ENCODE assay signal across 7 cellular contexts in the genomic region with DNA sequence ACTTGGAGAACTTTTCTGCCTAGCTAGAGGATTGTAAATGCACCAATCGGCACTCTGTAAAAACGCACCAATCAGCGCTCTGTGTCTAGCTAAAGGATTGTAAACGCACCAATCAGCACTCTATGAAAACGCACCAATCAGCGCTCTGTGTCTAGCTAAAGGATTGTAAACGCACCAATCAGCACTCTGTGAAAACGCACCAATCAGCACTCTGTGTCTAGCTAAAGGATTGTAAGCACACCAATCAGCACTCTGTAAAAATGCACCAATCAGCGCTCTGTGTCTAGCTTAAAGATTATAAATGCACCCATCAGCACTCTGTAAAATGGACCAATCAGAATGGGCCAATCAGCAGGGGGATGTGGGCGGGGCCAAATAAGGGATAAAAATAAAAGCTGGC. TPM values are rescaled to one million over a fixed set of nuclear protein-coding genes. Genes with fewer than 3 reads are reported as not detected.
A peak's percentile ranks its signal among the peaks of the same experiment; 100 is the strongest.
DNase-seq lines count a peak whose midpoint lies in the region; ATAC-seq, FAIRE-seq and TF ChIP-seq lines count a peak whose summit lies in the region.
"Not testable (repeated sequence)": the region's sequence is repeated elsewhere in the genome, so short reads cannot be mapped to it uniquely, and the experiment has no call there.
"Had no signal": no experiment of that assay in that cellular context is flagged by ENCODE, and none has a peak within 500 bp of the region (broad histone marks: within the 10 kb centered on the region; RNA-seq: fewer than 3 reads in every experiment).

No MANE protein-coding gene starts in this region.

- not testable (repeated sequence) for BruUV-seq in IMR-90 (replicated peaks; lab: Mats Ljungman, UMichigan); HepG2 (replicated peaks; lab: Mats Ljungman, UMichigan)

- H2AK9ac ChIP-seq in IMR-90 (replicated peaks; ENCODE audit: low read depth, low read length, poor library complexity): not testable (repeated sequence)

- not testable (repeated sequence) for H2AK5ac ChIP-seq in IMR-90 (ENCODE audit: low read depth, low read length)

- peak overlapping the region; percentile 77 for H3K27ac Mint-ChIP-seq in CD4-positive, alpha-beta T cell
- H3K27ac Mint-ChIP-seq in T-cell: peak overlapping the region; percentile 93 to 94
- not testable (repeated sequence) for H3K27ac Mint-ChIP-seq in activated CD8-positive, alpha-beta T cell treated with anti-CD3 and anti-CD28 coated beads for 36 hours

- not testable (repeated sequence) for H3K4ac ChIP-seq in IMR-90 (ENCODE audit: low read depth, low read length)

- H2BK120ac ChIP-seq in IMR-90 (ENCODE audit: low read depth, low read length): not testable (repeated sequence)

- TF ChIP-seq POLR2A in IMR-90 (IDR thresholded peaks at IDR 0.05; ENCODE audit: low read depth, low read length); HepG2 (IDR thresholded peaks at IDR 0.05; ENCODE audit: insufficient read depth in 1 of 2, low read depth in 2 of 2, low read length in 2 of 2); testis (IDR thresholded peaks at IDR 0.05): not testable (repeated sequence)

- 98% methylated on average over 6 of the region's 10 CpGs; no CpG with 5 or more reads in 1 of the 2 experiments for WGBS in IMR-90 (ENCODE audit: extremely low coverage in 2 of 2, insufficient read length in 1 of 2), 2 experiments
- 98% methylated on average over 10 of the region's 10 CpGs for WGBS in HepG2 (ENCODE audit: low lambda C conversion rate)
- WGBS in testis, 2 donors: 90 to 97% methylated on average over 10 of the region's 10 CpGs

- ATAC-seq in CD4-positive, alpha-beta T cell (ENCODE audit: poor library complexity); IMR-90 (ENCODE audit: low read depth); T-cell (replicated peaks in 1 of 4); activated CD8-positive, alpha-beta T cell treated with anti-CD3 and anti-CD28 coated beads for 36 hours; HepG2: not testable (repeated sequence)

- H3K4me3 ChIP-seq in IMR-90 (ENCODE audit: insufficient read depth, low read depth, low read length); HepG2 (replicated peaks in 1 of 3; ENCODE audit: insufficient read depth in 1 of 3, low read depth in 2 of 3, low read length in 3 of 3); testis: not testable (repeated sequence)

- not testable (repeated sequence) for H3K23ac ChIP-seq in IMR-90 (ENCODE audit: low read depth, low read length)

- not testable (repeated sequence) for H3K79me2 ChIP-seq in HepG2 (ENCODE audit: insufficient read depth, low read length)

- H3K4me3 Mint-ChIP-seq in CD4-positive, alpha-beta T cell; T-cell; activated CD8-positive, alpha-beta T cell treated with anti-CD3 and anti-CD28 coated beads for 36 hours: not testable (repeated sequence)

- POLR2A ChIA-PET in CD4-positive, alpha-beta T cell (lab: Charles Lee): interaction anchor here (0.8 to 2.2 kb wide), 3 partner anchors 80 to 1138 kb away, joined by 3 to 6 read pairs (median 3); partner anchors contain the start of genes ANAPC16 and ASCC1
- POLR2A ChIA-PET in IMR-90 (lab: Charles Lee; ENCODE audit: unreplicated experiment); activated CD8-positive, alpha-beta T cell treated with anti-CD3 and anti-CD28 coated beads for 36 hours (lab: Charles Lee); HepG2 (lab: Yijun Ruan, JAX): not testable (repeated sequence)
- POLR2A ChIA-PET in T-cell (lab: Charles Lee): interaction anchor here in 1 of 2 donors (0.5 kb wide), 1 partner anchor 49 kb away, joined by 3 read pairs; no protein-coding TSS in a partner anchor

- not testable (repeated sequence) for H3K36me3 Mint-ChIP-seq in CD4-positive, alpha-beta T cell (ENCODE audit: low read depth)
- peaks cover 13% of the 10 kb centered on the region for H3K36me3 Mint-ChIP-seq in T-cell
- peaks cover 21% of the 10 kb centered on the region for H3K36me3 Mint-ChIP-seq in activated CD8-positive, alpha-beta T cell treated with anti-CD3 and anti-CD28 coated beads for 36 hours (ENCODE audit: low read depth)

- H3K79me1 ChIP-seq in IMR-90 (ENCODE audit: low read depth in 1 of 2, low read length in 2 of 2): not testable (repeated sequence)

- TF ChIP-seq EP300 in HepG2 (IDR thresholded peaks at IDR 0.05; ENCODE audit: low read depth in 2 of 2, low read length in 2 of 2); HepG2 (CRISPR knock-in tag; IDR thresholded peaks at IDR 0.05; ENCODE audit: borderline replicate concordance): not testable (repeated sequence)

- intact Hi-C loops in CD4-positive, alpha-beta T cell (cut with DNase I, micrococcal nuclease); activated CD8-positive, alpha-beta T cell treated with anti-CD3 and anti-CD28 coated beads for 36 hours (cut with micrococcal nuclease); HepG2 (cut with micrococcal nuclease; ENCODE audit: unreplicated experiment); testis (cut with DNase I; ENCODE audit: low total_unique reads): not testable (repeated sequence)
- intact Hi-C loops in IMR-90 (cut with micrococcal nuclease): loop anchor here (5.0 kb wide), 1 partner anchor 41 kb away; no protein-coding TSS in a partner anchor

- not testable (repeated sequence) for H4K5ac ChIP-seq in IMR-90 (ENCODE audit: low read depth, low read length)

- not testable (repeated sequence) for H3K9me3 ChIP-seq in CD4-positive, alpha-beta T cell (ENCODE audit: control insufficient read depth, low read length); IMR-90 (ENCODE audit: control insufficient read depth, insufficient read depth, low read length); HepG2 (ENCODE audit: low read length); testis

- H3K27me3 ChIP-seq in CD4-positive, alpha-beta T cell (ENCODE audit: control insufficient read depth, insufficient read depth, low read length); IMR-90 (ENCODE audit: control insufficient read depth, insufficient read depth, low read length); HepG2 (ENCODE audit: control insufficient read depth in 1 of 2, insufficient read depth in 2 of 2, low read length in 2 of 2); testis: not testable (repeated sequence)

- H3K4me1 ChIP-seq in IMR-90 (ENCODE audit: control insufficient read depth, insufficient read depth, low read length); HepG2 (ENCODE audit: insufficient read depth, low read length); testis: not testable (repeated sequence)

- CTCF ChIA-PET in CD4-positive, alpha-beta T cell (lab: Charles Lee); IMR-90 (lab: Yijun Ruan, JAX); HepG2 (lab: Yijun Ruan, JAX; ENCODE audit: low intra/inter-chr PET ratio, low total read pairs): not testable (repeated sequence)
- CTCF ChIA-PET in T-cell (lab: Charles Lee): interaction anchor here (0.7 to 1.0 kb wide), 3 partner anchors 12 to 209 kb away, joined by 3 to 4 read pairs (median 3); no protein-coding TSS in a partner anchor
- CTCF ChIA-PET in activated CD8-positive, alpha-beta T cell treated with anti-CD3 and anti-CD28 coated beads for 36 hours (lab: Charles Lee): interaction anchor here (1.4 to 3.2 kb wide), 4 partner anchors 10 to 87 kb away, joined by 3 to 16 read pairs (median 8); no protein-coding TSS in a partner anchor

- H3K9me3 Mint-ChIP-seq in CD4-positive, alpha-beta T cell; T-cell; activated CD8-positive, alpha-beta T cell treated with anti-CD3 and anti-CD28 coated beads for 36 hours: not testable (repeated sequence)

- H4K20me1 ChIP-seq in IMR-90 (ENCODE audit: insufficient read depth, low read length); HepG2 (ENCODE audit: insufficient read depth, low read length): not testable (repeated sequence)

- H3K9ac ChIP-seq in IMR-90 (ENCODE audit: low read depth, low read length); HepG2 (ENCODE audit: insufficient read depth, low read depth, low read length): not testable (repeated sequence)

- not testable (repeated sequence) for H3K18ac ChIP-seq in IMR-90 (ENCODE audit: low read depth, low read length)

- not testable (repeated sequence) for H4K91ac ChIP-seq in IMR-90 (ENCODE audit: insufficient read depth, low read depth, low read length)

- H2AFZ ChIP-seq in IMR-90 (replicated peaks; ENCODE audit: low read length, poor library complexity); HepG2 (ENCODE audit: low read length): not testable (repeated sequence)

- not testable (repeated sequence) for H3K27me3 Mint-ChIP-seq in CD4-positive, alpha-beta T cell; T-cell; activated CD8-positive, alpha-beta T cell treated with anti-CD3 and anti-CD28 coated beads for 36 hours

- not testable (repeated sequence) for H2BK5ac ChIP-seq in IMR-90 (ENCODE audit: low read depth, low read length, poor library complexity, severe bottlenecking)

- not testable (repeated sequence) for H3K36me3 ChIP-seq in IMR-90 (ENCODE audit: control insufficient read depth, insufficient read depth, low read length); HepG2 (replicated peaks in 1 of 2; ENCODE audit: control insufficient read depth in 1 of 2, insufficient read depth in 2 of 2, low read length in 2 of 2); testis (ENCODE audit: low read depth, missing control alignments)

- dilution Hi-C loops in IMR-90 (cut with HindIII; ENCODE audit: low sequenced_read_pairs, unreplicated experiment): not testable (repeated sequence)

- in situ Hi-C loops in IMR-90 (cut with MboI; ENCODE audit: low sequenced_read_pairs); HepG2 (cut with HindIII; ENCODE audit: extremely low pct_ligation_motif_present, low pct_unique_long_range_greater_than_20kb): not testable (repeated sequence)

- H3K4me2 ChIP-seq in IMR-90 (ENCODE audit: low read depth, low read length); HepG2 (ENCODE audit: low read depth, low read length): not testable (repeated sequence)

- not testable (repeated sequence) for H3K9me1 ChIP-seq in IMR-90 (ENCODE audit: insufficient read depth, low read length)

- H2BK15ac ChIP-seq in IMR-90 (ENCODE audit: low read depth, low read length): not testable (repeated sequence)

- not testable (repeated sequence) for H2BK20ac ChIP-seq in IMR-90 (ENCODE audit: low read depth, low read length)

- H3K4me1 Mint-ChIP-seq in CD4-positive, alpha-beta T cell (ENCODE audit: low read depth): peaks cover 39% of the 10 kb centered on the region
- H3K4me1 Mint-ChIP-seq in T-cell: peaks cover 35 to 42% (median 40%) of the 10 kb centered on the region in 3 donors
- H3K4me1 Mint-ChIP-seq in activated CD8-positive, alpha-beta T cell treated with anti-CD3 and anti-CD28 coated beads for 36 hours (ENCODE audit: low read depth): peaks cover 40% of the 10 kb centered on the region

- FAIRE-seq in HepG2 (lab: Jason Lieb, UNC): not testable (repeated sequence)

- not testable (repeated sequence) for H3K14ac ChIP-seq in IMR-90 (replicated peaks; ENCODE audit: low read depth, low read length)

- not testable (repeated sequence) for TF ChIP-seq CTCF in CD4-positive, alpha-beta T cell (IDR thresholded peaks at IDR 0.05); IMR-90 (conservative IDR thresholded peaks at IDR 0.05; ENCODE audit: low read depth, low read length); activated CD8-positive, alpha-beta T cell treated with anti-CD3 and anti-CD28 coated beads for 36 hours (IDR thresholded peaks at IDR 0.05); HepG2 (CRISPR knock-in tag; IDR thresholded peaks at IDR 0.05); testis (IDR thresholded peaks at IDR 0.05)

- DNase-seq in CD4-positive, alpha-beta T cell; IMR-90; T-cell; HepG2 (ENCODE audit: low spot score): not testable (repeated sequence)
- DNase-seq in activated CD8-positive, alpha-beta T cell treated with anti-CD3 and anti-CD28 coated beads for 36 hours: peak; percentile 13
- DNase-seq in testis: peak; percentile 29

- TF ChIP-seq RAD21 in IMR-90 (IDR thresholded peaks at IDR 0.05; ENCODE audit: low read length); HepG2 (CRISPR knock-in tag; IDR thresholded peaks at IDR 0.05): not testable (repeated sequence)

- not testable (repeated sequence) for H3K56ac ChIP-seq in IMR-90 (ENCODE audit: extremely low read depth, insufficient read depth, low read length)

- H3K27ac ChIP-seq in CD4-positive, alpha-beta T cell (ENCODE audit: low read depth, low read length); IMR-90 (ENCODE audit: insufficient read depth, low read length); HepG2 (ENCODE audit: extremely low read length, insufficient read depth, low read length); testis: not testable (repeated sequence)

- H4K8ac ChIP-seq in IMR-90 (ENCODE audit: low read depth in 2 of 2, low read length in 2 of 2): not testable (repeated sequence)

RNA-seq across cellular contexts. Expression of gene SPOCK2, which starts 47.9 kb away (rescaled TPM):
- total RNA-seq in CD4-positive, alpha-beta T cell: 100 to 1,000 TPM; 976 to 998 TPM
- total RNA-seq in IMR-90 (2012; rRNA removed) (not detected in 2 replicates), T-cell (100 to 1,000 TPM; 501 to 684 (median 547) TPM), HepG2 (2016; rRNA removed; fragmentation: Illumina TruSeq; extraction: Trizol) (4.7 and 8.6 TPM in 2 replicates), testis (100 to 1,000 TPM; 113 to 212 TPM)
- polyA plus RNA-seq in IMR-90 (2012; rRNA removed) (0.02 TPM in 1 of 2 replicates, not detected in the other), HepG2 (2011; rRNA removed) (30.6 and 49.8 TPM in 2 replicates), testis (ENCODE audit: insufficient read depth, low read depth, low replicate concordance) (73.6 TPM)
- 0.04 TPM in 1 of 2 replicates, not detected in the other for polyA plus RNA-seq in IMR-90 (2012; cell fraction: cytosol; rRNA removed)
- polyA plus RNA-seq in IMR-90 (2012; cell fraction: nucleus; rRNA removed; ENCODE audit: low replicate concordance): 0.23 and 0.36 TPM in 2 replicates
- 100 to 1,000 TPM; 134 to 135 TPM for total RNA-seq in activated CD8-positive, alpha-beta T cell treated with anti-CD3 and anti-CD28 coated beads for 36 hours
- 1.9 and 2.3 TPM in 2 replicates for total RNA-seq in HepG2 (2016; cell fraction: cytosol; rRNA removed; fragmentation: Illumina TruSeq; extraction: Trizol; ENCODE audit: low read depth)
- 5.6 and 7.5 TPM in 2 replicates for total RNA-seq in HepG2 (2016; cell fraction: insoluble cytoplasmic fraction; rRNA removed; fragmentation: Illumina TruSeq; extraction: Trizol)
- 4.9 and 6.3 TPM in 2 replicates for total RNA-seq in HepG2 (2016; cell fraction: membrane; rRNA removed; fragmentation: Illumina TruSeq; extraction: Trizol)
- 4.5 and 7.0 TPM in 2 replicates for total RNA-seq in HepG2 (2016; cell fraction: nucleus; rRNA removed; fragmentation: Illumina TruSeq; extraction: Trizol)
- polyA plus RNA-seq in HepG2 (2011; cell fraction: cytosol; rRNA removed): 36.8 and 39.8 TPM in 2 replicates
- 38.0 and 46.6 TPM in 2 replicates for polyA plus RNA-seq in HepG2 (2011; cell fraction: nucleus; rRNA removed)
- polyA plus RNA-seq in HepG2 (2012): 3.4 and 5.3 TPM in 2 replicates
- 2.4 and 2.5 TPM in 2 replicates for polyA plus RNA-seq in HepG2 (2016; cell fraction: cytosol; fragmentation: Illumina TruSeq; extraction: Trizol; ENCODE audit: low read depth)
- 4.6 and 4.7 TPM in 2 replicates for polyA plus RNA-seq in HepG2 (2016; cell fraction: insoluble cytoplasmic fraction; fragmentation: Illumina TruSeq; extraction: Trizol; ENCODE audit: low read depth)
- polyA plus RNA-seq in HepG2 (2016; cell fraction: membrane; fragmentation: Illumina TruSeq; extraction: Trizol; ENCODE audit: low read depth): 3.8 and 5.6 TPM in 2 replicates
- polyA plus RNA-seq in HepG2 (2016; cell fraction: nucleus; fragmentation: Illumina TruSeq; extraction: Trizol; ENCODE audit: insufficient read depth, low read depth): 12.2 and 13.8 TPM in 2 replicates
- 2.5 and 69.1 TPM in 2 replicates for polyA minus RNA-seq in HepG2 (2011; rRNA and poly(A)+ RNA removed; ENCODE audit: low replicate concordance)
- polyA minus RNA-seq in HepG2 (2011; cell fraction: cytosol; rRNA and poly(A)+ RNA removed): 20.4 and 35.1 TPM in 2 replicates
- polyA minus RNA-seq in HepG2 (2011; cell fraction: nucleus; rRNA and poly(A)+ RNA removed): 8.9 and 15.5 TPM in 2 replicates
- total RNA-seq: HFFc6 had no signal

Comparison
In these comparisons a context has a peak if more than half of its experiments do, and no peak if none do; other contexts are left out.
1. RNA of gene SPOCK2, which starts 47.9 kb away (total RNA-seq): 976 to 998 TPM in CD4-positive, alpha-beta T cell, 501 to 684 TPM in T-cell, 113 to 212 TPM in testis and 134 to 135 TPM in activated CD8-positive, alpha-beta T cell treated with anti-CD3 and anti-CD28 coated beads for 36 hours; 1.9 to 8.6 TPM in HepG2 and not detected in IMR-90; every median in the first group is over 10 times any median in the second.